In the genomic region with DNA sequence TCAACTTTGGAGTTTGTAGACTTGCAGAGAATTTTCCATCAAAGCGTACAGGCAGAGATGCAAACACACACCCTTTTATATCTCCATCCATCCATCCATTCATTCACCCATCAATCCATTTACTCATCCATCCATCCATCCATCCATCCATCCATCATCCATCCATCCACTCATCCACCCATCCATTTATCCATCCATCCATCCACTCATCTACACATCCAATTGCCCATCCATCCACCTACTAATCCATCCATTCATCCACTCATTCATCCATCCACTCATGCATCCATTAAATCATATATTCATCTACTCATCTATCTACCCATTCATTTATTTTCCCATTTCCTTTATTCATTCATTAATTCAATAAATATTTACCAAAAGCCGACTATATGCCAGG, we compare ENCODE assay signal across 11 cellular contexts. TPM values are rescaled to one million over a fixed set of nuclear protein-coding genes. Genes with fewer than 3 reads are reported as not detected.
"Had no signal": no experiment of that assay in that cellular context is flagged by ENCODE, and none has a peak within 500 bp of the region (broad histone marks: within the 10 kb centered on the region; RNA-seq: fewer than 3 reads in every experiment).

No MANE protein-coding gene starts in this region.

- DNase-seq: GM23248, GOT3, H9, HCEC 1CT, HFFc6, Karpas-422, KBM-7 had no signal

- H3K4me2 ChIP-seq: KMS-11 had no signal

- H2AFZ ChIP-seq: GM23248 had no signal

- FAIRE-seq: H54 had no signal

- H3K4me3 ChIP-seq: GM23248 had no signal

- H3K27ac ChIP-seq: GM23248, KMS-11 had no signal

- H3K9ac ChIP-seq: GM23248, KMS-11 had no signal

RNA-seq across cellular contexts. Expression of a gene that starts 52.1 kb away (rescaled TPM):
- total RNA-seq: HT-29 had no signal
- polyA plus RNA-seq: IgD-negative memory B cell had no signal
